8 cellular contexts compared by ENCODE assay signal in genomic region chr2:46967990-46968647, GRCh38. TPM values are rescaled to one million over a fixed set of nuclear protein-coding genes. Genes with fewer than 3 reads are reported as not detected.
DNase-seq lines count a peak whose midpoint lies in the region; ATAC-seq and TF ChIP-seq lines count a peak whose summit lies in the region.

No MANE protein-coding gene starts in this region.

- H3K4me3 ChIP-seq in brain microvascular endothelial cell (ENCODE audit: low read depth, low read length) (no peak overlapping the region), thymus (ENCODE audit: low read length) (no peak overlapping the region)

- no peaks in the 10 kb centered on the region for H3K9me3 Mint-ChIP-seq in effector memory CD8-positive, alpha-beta T cell

- H3K36me3 ChIP-seq in brain microvascular endothelial cell (replicated peaks) (no peaks in the 10 kb centered on the region), thymus (ENCODE audit: control insufficient read depth, insufficient read depth) (peaks cover 59% of the 10 kb centered on the region)

- WGBS in thymus = 95% methylated on average over 9 of the region's 9 CpGs

- peak overlapping the region; percentile 90 for H3K27ac ChIP-seq in brain microvascular endothelial cell
- peak overlapping the region; percentile 43 for H3K27ac ChIP-seq in thymus (ENCODE audit: low read depth)

- no peak overlapping the region for H3K27ac Mint-ChIP-seq in effector memory CD8-positive, alpha-beta T cell

- H3K27me3 Mint-ChIP-seq in effector memory CD8-positive, alpha-beta T cell = no peaks in the 10 kb centered on the region

- peaks cover 45% of the 10 kb centered on the region for H3K36me3 Mint-ChIP-seq in effector memory CD8-positive, alpha-beta T cell (ENCODE audit: insufficient read depth)

- H3K4me3 Mint-ChIP-seq in effector memory CD8-positive, alpha-beta T cell = no peak overlapping the region

- intact Hi-C loops in left colon (cut with DNase I, micrococcal nuclease) = no loop called here

- peak; percentile 65 for ATAC-seq in left colon
- no peak for ATAC-seq in GM18868 (IDR thresholded peaks at IDR 0.05; ENCODE audit: unreplicated experiment)
- ATAC-seq in effector memory CD8-positive, alpha-beta T cell (replicated peaks) = no peak

- in situ Hi-C loops in brain microvascular endothelial cell (cut with HindIII; ENCODE audit: low pct_ligation_motif_present, low sequenced_read_pairs) = no loop called here

- H3K9me3 ChIP-seq in thymus (ENCODE audit: control insufficient read depth) = no peaks in the 10 kb centered on the region

- H3K27me3 ChIP-seq in brain microvascular endothelial cell (replicated peaks) (no peaks in the 10 kb centered on the region), thymus (ENCODE audit: control insufficient read depth, insufficient read depth) (no peaks in the 10 kb centered on the region)

- peaks cover 3% of the 10 kb centered on the region for H3K4me1 ChIP-seq in thymus (ENCODE audit: control insufficient read depth, insufficient read depth, low read length)

- peaks cover 21 to 30% of the 10 kb centered on the region in 2 donors for H3K4me1 Mint-ChIP-seq in effector memory CD8-positive, alpha-beta T cell (ENCODE audit: low read depth in 2 of 2)

- DNase-seq in HS-5 (ENCODE audit: low read depth) (peak; percentile 67), brain microvascular endothelial cell (peak; percentile 74), left colon (peak; percentile 69 to 86), NCI-H748 treated with DMSO at 0.1 percent for 48 hours (lab: John Stamatoyannopoulos, UW) (no peak)
- DNase-seq in effector memory CD8-positive, alpha-beta T cell = no peak
- no peak for DNase-seq in stimulated activated CD4-positive, alpha-beta T cell treated with anti-CD3 and anti-CD28 coated beads, Interleukin-2, amount 100 ng/mL, for 24 hours

- no peak for TF ChIP-seq CTCF in brain microvascular endothelial cell (IDR thresholded peaks at IDR 0.05; ENCODE audit: low read depth, low read length, missing control alignments)

RNA-seq across cellular contexts. Expression of gene TTC7A, which starts 27.1 kb away (rescaled TPM):
- 10 to 100 TPM; 37.1 to 43.4 TPM for total RNA-seq in left colon
- polyA plus RNA-seq in thymus = 27.7 TPM

RNA-seq across cellular contexts. Expression of gene MCFD2, which starts 52.5 kb away (rescaled TPM):
- total RNA-seq in left colon = 10 to 100 TPM; 41.2 to 41.7 TPM
- 25.9 TPM for polyA plus RNA-seq in thymus

Comparison
In these comparisons a context has a peak if more than half of its experiments do, and no peak if none do; other contexts are left out.
1. DNase-seq: peak in HS-5 (single experiment), brain microvascular endothelial cell (single experiment) and left colon (2 of 2); none in effector memory CD8-positive, alpha-beta T cell (0 of 3), stimulated activated CD4-positive, alpha-beta T cell treated with anti-CD3 and anti-CD28 coated beads, Interleukin-2, amount 100 ng/mL, for 24 hours (0 of 2) and NCI-H748 treated with DMSO at 0.1 percent for 48 hours (single experiment).